ENCODE assay signal across 19 cellular contexts in genomic region chr2:72936669-72937355, GRCh38. TPM values are rescaled to one million over a fixed set of nuclear protein-coding genes. Genes with fewer than 3 reads are reported as not detected.
DNase-seq lines count a peak whose midpoint lies in the region; ATAC-seq and TF ChIP-seq lines count a peak whose summit lies in the region.
"Had no signal": no experiment of that assay in that cellular context is flagged by ENCODE, and none has a peak within 500 bp of the region (broad histone marks: within the 10 kb centered on the region; RNA-seq: fewer than 3 reads in every experiment).

No MANE protein-coding gene starts in this region.

- H3K27me3 ChIP-seq in GM23338 (ENCODE audit: insufficient read depth), result peaks cover 14% of the 10 kb centered on the region
- peaks cover 0 to 6% (median 0%) of the 10 kb centered on the region in 45 donors for H3K27me3 ChIP-seq in dorsolateral prefrontal cortex
- no peaks in the 10 kb centered on the region for H3K27me3 ChIP-seq in prostate gland (replicated peaks; ENCODE audit: insufficient read depth)
- H3K27me3 ChIP-seq in gastroesophageal sphincter, result peaks cover 30% of the 10 kb centered on the region

- no peaks in the 10 kb centered on the region for H4K20me1 ChIP-seq in GM23338 (replicated peaks; ENCODE audit: insufficient read depth)

- H3F3A ChIP-seq in GM23338 (replicated peaks; ENCODE audit: low read depth), result no peaks in the 10 kb centered on the region

- no peak overlapping the region for H3K27ac Mint-ChIP-seq in GM23338

- H3K4me1 ChIP-seq in GM23338 (ENCODE audit: insufficient read depth) (peaks cover 20% of the 10 kb centered on the region), prostate gland (replicated peaks) (no peaks in the 10 kb centered on the region), gastroesophageal sphincter (peaks cover 0 to 12% (median 0%) of the 10 kb centered on the region in 3 donors)

- H3K27ac ChIP-seq in GM23338 (ENCODE audit: low read depth) (no peak overlapping the region), dorsolateral prefrontal cortex (peak overlapping the region in 45 of 59 donors; percentile 7 to 85 (median 61)), prostate gland (no peak overlapping the region), gastroesophageal sphincter (no peak overlapping the region)
- H3K27ac ChIP-seq: 22Rv1 had no signal

- H3K27me3 Mint-ChIP-seq in GM23338 (ENCODE audit: insufficient read depth, low read depth, poor library complexity), result peaks cover 33% of the 10 kb centered on the region

- H3K4me3 ChIP-seq in GM23338, result no peak overlapping the region
- no peak overlapping the region for H3K4me3 ChIP-seq in dorsolateral prefrontal cortex
- H3K4me3 ChIP-seq in prostate gland, result no peak overlapping the region
- no peak overlapping the region for H3K4me3 ChIP-seq in gastroesophageal sphincter

- peaks cover 21% of the 10 kb centered on the region for H3K36me3 Mint-ChIP-seq in GM23338 (ENCODE audit: low read depth)
- H3K36me3 Mint-ChIP-seq: CD8-positive, alpha-beta memory T cell had no signal

- intact Hi-C loops in dorsolateral prefrontal cortex (cut with DNase I) (no loop called here), posterior cingulate gyrus (cut with DNase I) (no loop called here), prostate gland (cut with DNase I) (no loop called here)

- no peak overlapping the region for H3K4me3 Mint-ChIP-seq in GM23338
- H3K4me3 Mint-ChIP-seq: CD8-positive, alpha-beta memory T cell had no signal

- peak; percentile 53 for DNase-seq in DMS 273 (lab: John Stamatoyannopoulos, UW; ENCODE audit: unreplicated experiment)
- no peak for DNase-seq in DMS 273 treated with DMSO at 0.1 percent for 48 hours (lab: John Stamatoyannopoulos, UW)
- no peak for DNase-seq in GM23338 (ENCODE audit: low spot score)
- peak in 5 of 10 donors; percentile 25 to 71 (median 64) for DNase-seq in dorsolateral prefrontal cortex
- DNase-seq in posterior cingulate gyrus, result peak in 6 of 10 donors; percentile 46 to 93 (median 72)
- DNase-seq in prostate gland (ENCODE audit: low spot score), result no peak
- DNase-seq in NOMO-1 (lab: John Stamatoyannopoulos, UW; ENCODE audit: unreplicated experiment in 2 of 2), result no peak
- DNase-seq: CD8-positive, alpha-beta memory T cell; GF-D8; Kasumi-1; NCI-H1105; NCI-H187 treated with DMSO at 0.1 percent for 48 hours; NCI-H446 treated with DMSO at 0.1 percent for 48 hours; NCI-H748 treated with DMSO at 0.1 percent for 48 hours; SHP77 treated with DMSO at 0.1 percent for 48 hours had no signal

- TF ChIP-seq POLR2A in prostate gland (IDR thresholded peaks at IDR 0.05) (no peak), gastroesophageal sphincter (IDR thresholded peaks at IDR 0.05) (no peak)

- peaks cover 7% of the 10 kb centered on the region; the same call in 1 of the 2 replicates for H3K9me2 ChIP-seq in GM23338 (ENCODE audit: insufficient read depth)

- no peak for TF ChIP-seq EP300 in gastroesophageal sphincter (IDR thresholded peaks at IDR 0.05)

- H3K79me2 ChIP-seq in GM23338 (replicated peaks; ENCODE audit: insufficient read depth), result no peaks in the 10 kb centered on the region

- WGBS in prostate gland, result 47% methylated on average over 19 of the region's 19 CpGs
- no CpG with 5 or more reads among the region's 19 CpGs for WGBS in gastroesophageal sphincter (ENCODE audit: low coverage in 1 of 2), 2 donors

- ATAC-seq in GM23338 (peak; percentile 6), gastroesophageal sphincter (no peak)

- H3K9me3 Mint-ChIP-seq in GM23338, result no peaks in the 10 kb centered on the region; the same call in 1 of the 3 replicates
- H3K9me3 Mint-ChIP-seq: CD8-positive, alpha-beta memory T cell had no signal

- H3K36me3 ChIP-seq in GM23338 (ENCODE audit: insufficient read depth) (no peaks in the 10 kb centered on the region), prostate gland (no peaks in the 10 kb centered on the region), gastroesophageal sphincter (peaks cover 0 to 2% of the 10 kb centered on the region in 2 donors)

- H3K9me3 ChIP-seq in prostate gland, result no peaks in the 10 kb centered on the region
- H3K9me3 ChIP-seq in gastroesophageal sphincter, result no peaks in the 10 kb centered on the region

- TF ChIP-seq CTCF in GM23338 (conservative IDR thresholded peaks at IDR 0.05; ENCODE audit: low read depth in 2 of 2), result no peak
- no peak for TF ChIP-seq CTCF in dorsolateral prefrontal cortex (IDR thresholded peaks at IDR 0.05 in 54 of 56, conservative IDR thresholded peaks at IDR 0.05 in 2 of 56; ENCODE audit: low read depth in 1 of 56, partially characterized antibody in 56 of 56)
- TF ChIP-seq CTCF in prostate gland (IDR thresholded peaks at IDR 0.05), result no peak
- no peak for TF ChIP-seq CTCF in gastroesophageal sphincter (IDR thresholded peaks at IDR 0.05)

- peaks cover 54% of the 10 kb centered on the region for H3K4me1 Mint-ChIP-seq in GM23338
- H3K4me1 Mint-ChIP-seq: CD8-positive, alpha-beta memory T cell had no signal

- H2AFZ ChIP-seq in GM23338, result no peak overlapping the region

- peak overlapping the region; percentile 38; the same call in 1 of the 2 replicates for H3K4me2 ChIP-seq in GM23338

TF ChIP-seq in GM23338, 12 proteins besides CTCF, POLR2A, EP300 and RAD21 (continues in another document):
- TF ChIP-seq REST (IDR thresholded peaks at IDR 0.05; ENCODE audit: unreplicated experiment), result no peak

RNA-seq across cellular contexts. Expression of gene EMX1, which starts 19.5 kb away (rescaled TPM):
- total RNA-seq in GM23338 (2014; rRNA removed; shearing (Covaris generic)), result 7.9 and 12.6 TPM in 2 replicates
- polyA plus RNA-seq in GM23338 (2016; fragmentation: Nextera tagmentation; extraction: Ambion mirVana), result 3.9 and 4.2 TPM in 2 replicates
- total RNA-seq in dorsolateral prefrontal cortex (10 to 100 TPM; 10.4 to 59.2 (median 36.8) TPM), prostate gland (1 to 10 TPM in 1 of 2 donors, not detected in 1; 9.8 TPM), gastroesophageal sphincter (under 1 TPM in 1 of 4 donors, not detected in 3; 0.15 TPM)
- total RNA-seq: H4 had no signal
- polyA plus RNA-seq: BJ; CD8-positive, alpha-beta memory T cell had no signal

RNA-seq across cellular contexts. Expression of gene SPR, which starts 49.6 kb away (rescaled TPM):
- total RNA-seq in GM23338 (2014; rRNA removed; shearing (Covaris generic)), result 15.2 and 18.4 TPM in 2 replicates
- 9.5 and 10.7 TPM in 2 replicates for polyA plus RNA-seq in GM23338 (2016; fragmentation: Nextera tagmentation; extraction: Ambion mirVana)
- total RNA-seq in dorsolateral prefrontal cortex (10 to 100 TPM in 110 of 120 experiments, 1 to 10 TPM in 10; 6.4 to 50.8 (median 15.2) TPM), prostate gland (10 to 100 TPM; 42.5 to 91.5 TPM), gastroesophageal sphincter (10 to 100 TPM; 26.1 to 48.5 (median 39.4) TPM)

Comparison
In these comparisons a context has a peak if more than half of its experiments do, and no peak if none do; other contexts are left out.
1. DNase-seq: peak in DMS 273 (single experiment) and posterior cingulate gyrus (6 of 10); none in DMS 273 treated with DMSO at 0.1 percent for 48 hours (single experiment), GM23338 (single experiment), prostate gland (single experiment) and NOMO-1 (0 of 2).
2. H3K27ac ChIP-seq: peak in dorsolateral prefrontal cortex (45 of 59); none in GM23338 (single experiment), prostate gland (0 of 2) and gastroesophageal sphincter (0 of 4).